ENCODE assay signal across 12 cellular contexts in the genomic region with DNA sequence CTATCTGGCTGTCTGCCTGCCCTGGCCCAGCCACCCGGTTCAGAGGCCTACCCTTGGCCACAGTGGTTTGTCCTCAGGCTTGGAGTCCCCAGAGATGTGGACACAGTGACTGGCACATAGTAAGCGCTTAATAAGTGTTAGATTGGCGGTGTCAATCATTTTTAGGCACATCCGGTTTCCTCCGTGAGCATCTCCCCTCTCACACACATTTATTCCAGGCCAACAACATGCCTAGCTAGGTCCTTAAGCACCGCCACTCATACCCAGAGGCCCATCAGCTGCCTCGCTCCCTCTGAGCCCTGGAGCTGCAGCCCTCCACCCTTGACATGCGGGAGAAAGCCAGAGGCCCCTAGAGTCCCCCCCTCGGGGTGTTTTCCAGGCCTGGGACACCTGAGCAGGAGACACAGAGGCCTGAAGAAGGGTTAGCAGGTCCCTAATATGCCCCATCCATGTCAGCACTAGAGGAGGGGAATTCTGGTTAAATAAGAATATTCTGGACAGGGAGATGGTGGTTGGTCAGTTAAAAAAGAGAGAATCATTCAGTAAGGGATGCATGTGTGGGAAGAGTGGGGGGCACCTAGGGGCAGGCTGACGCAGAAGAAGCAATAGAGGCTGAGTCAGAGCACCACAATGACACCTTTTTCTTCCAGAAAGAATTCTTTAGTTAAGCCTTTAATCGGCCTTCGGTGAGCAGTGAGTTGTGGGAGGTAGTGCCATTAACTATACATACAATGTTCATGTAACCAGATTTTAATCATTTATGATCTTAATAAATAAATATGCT. TPM values are rescaled to one million over a fixed set of nuclear protein-coding genes. Genes with fewer than 3 reads are reported as not detected.
DNase-seq lines count a peak whose midpoint lies in the region; ATAC-seq and TF ChIP-seq lines count a peak whose summit lies in the region.
"Had no signal": no experiment of that assay in that cellular context is flagged by ENCODE, and none has a peak within 500 bp of the region (broad histone marks: within the 10 kb centered on the region; RNA-seq: fewer than 3 reads in every experiment).

No MANE protein-coding gene starts in this region.

- no peak for TF ChIP-seq POLR2A in prostate gland (IDR thresholded peaks at IDR 0.05)

- H3K36me3 ChIP-seq in ascending aorta: no peaks in the 10 kb centered on the region
- H3K36me3 ChIP-seq in right atrium auricular region: no peaks in the 10 kb centered on the region
- H3K36me3 ChIP-seq in prostate gland: no peaks in the 10 kb centered on the region

- ATAC-seq in HG03097 (IDR thresholded peaks at IDR 0.05; ENCODE audit: low FRiP score, unreplicated experiment): no peak
- ATAC-seq in GM18858 (IDR thresholded peaks at IDR 0.05; ENCODE audit: unreplicated experiment): no peak

- no peak for TF ChIP-seq CTCF in AG04450 (IDR thresholded peaks at IDR 0.05; ENCODE audit: low read depth, low read length)
- TF ChIP-seq CTCF in ascending aorta (IDR thresholded peaks at IDR 0.05): no peak
- TF ChIP-seq CTCF in right atrium auricular region (IDR thresholded peaks at IDR 0.05): no peak
- no peak for TF ChIP-seq CTCF in prostate gland (IDR thresholded peaks at IDR 0.05)

- H3K4me3 ChIP-seq in AG04450 (ENCODE audit: low read depth, low read length) (no peak overlapping the region), ascending aorta (no peak overlapping the region), right atrium auricular region (no peak overlapping the region), prostate gland (no peak overlapping the region)

- POLR2A ChIA-PET in AG04450 (lab: Yijun Ruan, JAX): interaction anchor here (0.7 kb wide), 1 partner anchor 8 kb away, joined by 4 read pairs; no protein-coding TSS in a partner anchor

- peak overlapping the region; percentile 77 for H3K27ac ChIP-seq in AG04450 (ENCODE audit: low read depth, low read length)
- H3K27ac ChIP-seq in ascending aorta: peak overlapping the region; percentile 19 to 35
- H3K27ac ChIP-seq in right atrium auricular region: peak overlapping the region; percentile 90 to 97
- peak overlapping the region; percentile 13 to 33 for H3K27ac ChIP-seq in prostate gland

- H3K27me3 ChIP-seq in AG04450 (ENCODE audit: control insufficient read depth, insufficient read depth, low read length) (no peaks in the 10 kb centered on the region), ascending aorta (no peaks in the 10 kb centered on the region), right atrium auricular region (no peaks in the 10 kb centered on the region), prostate gland (replicated peaks; ENCODE audit: insufficient read depth) (no peaks in the 10 kb centered on the region)

- no peaks in the 10 kb centered on the region; the same call in 1 of the 2 replicates for H3K9me3 ChIP-seq in AG04450 (ENCODE audit: control insufficient read depth, insufficient read depth, low read length)
- no peaks in the 10 kb centered on the region for H3K9me3 ChIP-seq in ascending aorta
- H3K9me3 ChIP-seq in right atrium auricular region: no peaks in the 10 kb centered on the region
- H3K9me3 ChIP-seq in prostate gland: no peaks in the 10 kb centered on the region

- WGBS in prostate gland: 81% methylated on average over 12 of the region's 12 CpGs

- DNase-seq in AG04450 (ENCODE audit: low read depth, low spot score) (no peak), ascending aorta (ENCODE audit: low spot score in 2 of 2) (no peak), right atrium auricular region (ENCODE audit: low spot score) (no peak), prostate gland (ENCODE audit: low spot score) (no peak), AML-193 (lab: John Stamatoyannopoulos, UW) (no peak), GM19238 (ENCODE audit: insufficient read length, low spot score) (no peak)
- DNase-seq: activated effector memory CD4-positive, alpha-beta T cell treated with anti-CD3 and anti-CD28 coated beads, Interleukin-2, amount 50 U/mL, for 16 hours; naive B cell; NCI-H1092 treated with DMSO at 0.1 percent for 48 hours; NCI-H526 had no signal

- peaks cover 4 to 6% of the 10 kb centered on the region in 2 donors for H3K4me1 ChIP-seq in ascending aorta
- peaks cover 0 to 28% of the 10 kb centered on the region in 2 donors for H3K4me1 ChIP-seq in right atrium auricular region
- H3K4me1 ChIP-seq in prostate gland (replicated peaks): no peaks in the 10 kb centered on the region

- intact Hi-C loops in ascending aorta (cut with DNase I): no loop called here
- intact Hi-C loops in prostate gland (cut with DNase I): no loop called here

- CTCF ChIA-PET in AG04450 (lab: Charles Lee): interaction anchor here (0.7 to 6.1 kb wide), 3 partner anchors 17 to 1093 kb away, joined by 3 to 33 read pairs (median 4); no protein-coding TSS in a partner anchor

RNA-seq across cellular contexts. Expression of a gene that starts 22.3 kb away (rescaled TPM):
- 63.1 and 66.9 TPM in 2 replicates for polyA plus RNA-seq in AG04450 (2011; rRNA removed)
- 36.8 and 72.5 TPM in 2 replicates for polyA minus RNA-seq in AG04450 (2011; rRNA and poly(A)+ RNA removed)
- total RNA-seq in ascending aorta (126 TPM), right atrium auricular region (10 to 100 TPM; 25.0 to 26.7 TPM), prostate gland (10 to 100 TPM; 48.7 to 58.1 TPM)

Comparison
In these comparisons a context has a peak if more than half of its experiments do, and no peak if none do; other contexts are left out.
1. H3K27ac ChIP-seq: peak in every context shown above with its lines; median percentile 94 in right atrium auricular region; 77 in AG04450; 27 in ascending aorta; 23 in prostate gland.